In genomic region chr16:23999663-24000062, GRCh38 we compare ENCODE assay signal across 11 cellular contexts.
A peak's percentile ranks its signal among the peaks of the same experiment; 100 is the strongest.
DNase-seq lines count a peak whose midpoint lies in the region; ATAC-seq and TF ChIP-seq lines count a peak whose summit lies in the region.
"Had no signal": no experiment of that assay in that cellular context is flagged by ENCODE, and none has a peak within 500 bp of the region (broad histone marks: within the 10 kb centered on the region; RNA-seq: fewer than 3 reads in every experiment).

No MANE protein-coding gene starts in this region.

- peak; percentile 71 for ATAC-seq in GM21423 (IDR thresholded peaks at IDR 0.05; ENCODE audit: unreplicated experiment)
- ATAC-seq in activated CD4-positive, CD25-positive, alpha-beta regulatory T cell treated with anti-CD3 and anti-CD28 coated beads, Interleukin-2, amount 50 U/mL, for 24 hours = peak; percentile 98
- ATAC-seq: effector memory CD8-positive, alpha-beta T cell had no signal

- no peak for TF ChIP-seq CTCF in GM13976 (IDR thresholded peaks at IDR 0.05; ENCODE audit: borderline replicate concordance, control extremely low read depth, extremely low read depth, insufficient read depth, missing control alignments)

- in situ Hi-C loops in GM13976 (cut with MboI; ENCODE audit: low sequenced_read_pairs, unreplicated experiment) = no loop called here

- peak; percentile 30 for DNase-seq in GM13976 (ENCODE audit: low spot score)
- DNase-seq in stimulated activated CD4-positive, alpha-beta T cell treated with anti-CD3 and anti-CD28 coated beads, Interleukin-1b, Interleukin-23, amount 100 ng/mL, for 24 hours (ENCODE audit: low read depth in 4 of 4, low spot score in 1 of 4) = peak; percentile 21 to 59 (median 40)
- DNase-seq in OCI-M2 (lab: John Stamatoyannopoulos, UW; ENCODE audit: unreplicated experiment) = no peak
- DNase-seq in D341Med (ENCODE audit: low spot score) = no peak
- DNase-seq in central memory CD4-positive, alpha-beta T cell = no peak
- DNase-seq in HK-2 (ENCODE audit: unreplicated experiment) = no peak
- DNase-seq: amygdala; effector memory CD8-positive, alpha-beta T cell; NCI-H1417 had no signal

Comparison
In these comparisons a context has a peak if more than half of its experiments do, and no peak if none do; other contexts are left out.
1. DNase-seq: peak in GM13976 (single experiment) and stimulated activated CD4-positive, alpha-beta T cell treated with anti-CD3 and anti-CD28 coated beads, Interleukin-1b, Interleukin-23, amount 100 ng/mL, for 24 hours (4 of 4); none in OCI-M2 (single experiment), D341Med (single experiment), central memory CD4-positive, alpha-beta T cell (single experiment) and HK-2 (single experiment).